In the genomic region with DNA sequence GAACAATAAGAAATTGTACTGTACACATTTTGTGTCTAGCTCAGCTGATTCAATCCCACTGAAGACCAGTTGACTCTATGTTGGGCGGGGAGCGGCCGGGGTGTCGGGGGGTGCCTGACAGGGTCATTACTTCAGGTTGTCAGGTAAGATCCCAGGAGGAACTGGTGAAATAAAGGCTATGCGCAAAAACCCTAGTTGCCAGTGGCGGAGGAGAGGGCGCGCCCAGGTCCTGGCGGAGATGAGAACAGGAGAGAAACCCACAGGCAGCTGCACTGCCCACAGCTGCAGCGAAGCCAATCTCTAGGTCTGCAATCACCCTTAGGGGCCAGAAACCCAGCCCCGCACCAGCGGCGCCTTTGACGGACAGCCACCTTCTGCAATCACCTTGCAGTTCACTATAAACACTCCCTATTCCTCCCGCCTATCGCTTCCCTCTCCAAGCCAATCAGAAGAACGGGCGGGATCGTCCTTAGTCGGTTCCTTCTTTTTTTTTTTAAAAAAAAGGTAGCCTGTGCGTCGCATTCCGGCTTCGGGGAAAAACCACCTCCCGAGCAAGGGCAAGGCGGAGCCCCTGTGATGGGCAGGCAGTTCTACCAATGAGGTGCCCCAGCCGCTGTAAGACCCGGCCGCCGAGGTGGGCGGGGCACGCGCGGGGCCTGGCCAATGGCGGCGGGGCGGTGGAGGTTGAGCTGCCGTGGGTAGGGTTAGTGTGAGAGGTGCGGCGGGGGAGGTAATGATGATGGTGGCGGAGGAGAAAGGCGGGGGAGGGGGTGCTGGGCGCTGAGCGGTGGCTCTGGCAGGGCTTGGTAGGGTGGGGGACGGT, we compare ENCODE assay signal across 1 cellular context.
TF ChIP-seq lines count a peak whose summit lies in the region.

A gene (plus strand): TSS at position 707 of the 823 bp plus-strand sequence. CDS start 1,479 bp downstream, outside the sequence.

TF ChIP-seq in HepG2, 621 proteins besides CTCF, POLR2A, EP300 and RAD21 (continued from another document and continues in another):
- TF ChIP-seq, protein P1, sequence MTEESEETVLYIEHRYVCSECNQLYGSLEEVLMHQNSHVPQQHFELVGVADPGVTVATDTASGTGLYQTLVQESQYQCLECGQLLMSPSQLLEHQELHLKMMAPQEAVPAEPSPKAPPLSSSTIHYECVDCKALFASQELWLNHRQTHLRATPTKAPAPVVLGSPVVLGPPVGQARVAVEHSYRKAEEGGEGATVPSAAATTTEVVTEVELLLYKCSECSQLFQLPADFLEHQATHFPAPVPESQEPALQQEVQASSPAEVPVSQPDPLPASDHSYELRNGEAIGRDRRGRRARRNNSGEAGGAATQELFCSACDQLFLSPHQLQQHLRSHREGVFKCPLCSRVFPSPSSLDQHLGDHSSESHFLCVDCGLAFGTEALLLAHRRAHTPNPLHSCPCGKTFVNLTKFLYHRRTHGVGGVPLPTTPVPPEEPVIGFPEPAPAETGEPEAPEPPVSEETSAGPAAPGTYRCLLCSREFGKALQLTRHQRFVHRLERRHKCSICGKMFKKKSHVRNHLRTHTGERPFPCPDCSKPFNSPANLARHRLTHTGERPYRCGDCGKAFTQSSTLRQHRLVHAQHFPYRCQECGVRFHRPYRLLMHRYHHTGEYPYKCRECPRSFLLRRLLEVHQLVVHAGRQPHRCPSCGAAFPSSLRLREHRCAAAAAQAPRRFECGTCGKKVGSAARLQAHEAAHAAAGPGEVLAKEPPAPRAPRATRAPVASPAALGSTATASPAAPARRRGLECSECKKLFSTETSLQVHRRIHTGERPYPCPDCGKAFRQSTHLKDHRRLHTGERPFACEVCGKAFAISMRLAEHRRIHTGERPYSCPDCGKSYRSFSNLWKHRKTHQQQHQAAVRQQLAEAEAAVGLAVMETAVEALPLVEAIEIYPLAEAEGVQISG (CRISPR knock-in tag; IDR thresholded peaks at IDR 0.05) = peak; percentile 78
- TF ChIP-seq KDM5B (CRISPR knock-in tag; IDR thresholded peaks at IDR 0.05; ENCODE audit: borderline replicate concordance) (peak; percentile 77), SOX13 (IDR thresholded peaks at IDR 0.05) (no peak; the same call in 1 of the 2 replicates), SOX13 (CRISPR knock-in tag; conservative IDR thresholded peaks at IDR 0.05 in 1 of 2, IDR thresholded peaks at IDR 0.05 in 1 of 2) (no peak; a peak in 1 of 4 replicates), KAT2B (IDR thresholded peaks at IDR 0.05; ENCODE audit: borderline replicate concordance, low read depth, low read length) (no peak), RFXANK (CRISPR knock-in tag; IDR thresholded peaks at IDR 0.05) (no peak), ZNF329 (CRISPR knock-in tag; IDR thresholded peaks at IDR 0.05; ENCODE audit: low read depth) (peak; percentile 84; the same call in 1 of the 2 replicates), ZNF577 (CRISPR knock-in tag; IDR thresholded peaks at IDR 0.05; ENCODE audit: borderline replicate concordance, low read depth) (no peak), MEF2D (CRISPR knock-in tag; IDR thresholded peaks at IDR 0.05) (peak; percentile 62; the same call in 1 of the 2 replicates), PPARG (CRISPR knock-in tag; conservative IDR thresholded peaks at IDR 0.05) (0 out of 2 replicates have a peak, but pooled peaks have one; percentile 51), ZNF274 (CRISPR knock-in tag; IDR thresholded peaks at IDR 0.05) (no peak), SP5 (CRISPR knock-in tag; IDR thresholded peaks at IDR 0.05; ENCODE audit: borderline replicate concordance, low read depth) (peak; percentile 70; the same call in 1 of the 2 replicates), CC2D1A (CRISPR knock-in tag; IDR thresholded peaks at IDR 0.05) (no peak), U2AF1 (optimal IDR thresholded peaks at IDR 0.05; ENCODE audit: low read depth, low read length) (peak; percentile 49), ATM (IDR thresholded peaks at IDR 0.05; ENCODE audit: borderline replicate concordance) (no peak), RFX5 (IDR thresholded peaks at IDR 0.05; ENCODE audit: low read depth, low read length) (no peak), MBD4 (IDR thresholded peaks at IDR 0.05; ENCODE audit: borderline replicate concordance, low read length) (no peak), NRL (CRISPR knock-in tag; IDR thresholded peaks at IDR 0.05; ENCODE audit: borderline replicate concordance) (peak; percentile 96; the same call in 1 of the 2 replicates), ZSCAN20 (CRISPR knock-in tag; IDR thresholded peaks at IDR 0.05; ENCODE audit: borderline replicate concordance) (peak; percentile 70; the same call in 1 of the 2 replicates), ZNF773 (CRISPR knock-in tag; IDR thresholded peaks at IDR 0.05; ENCODE audit: borderline replicate concordance) (no peak), MIER3 (CRISPR knock-in tag; IDR thresholded peaks at IDR 0.05; ENCODE audit: borderline replicate concordance) (0 out of 2 replicates have a peak, but pooled peaks have one; percentile 68), CBX2 (IDR thresholded peaks at IDR 0.05; ENCODE audit: low read depth, low read length) (no peak), CBX2 (CRISPR knock-in tag; IDR thresholded peaks at IDR 0.05; ENCODE audit: low read depth) (no peak), ZMYM4 (CRISPR knock-in tag; IDR thresholded peaks at IDR 0.05) (peak; percentile 98), NCOA5 (CRISPR knock-in tag; IDR thresholded peaks at IDR 0.05) (no peak), ZNF570 (CRISPR knock-in tag; IDR thresholded peaks at IDR 0.05; ENCODE audit: borderline replicate concordance) (no peak), ZNF326 (CRISPR knock-in tag; IDR thresholded peaks at IDR 0.05; ENCODE audit: borderline replicate concordance) (no peak), ZNF569 (CRISPR knock-in tag; IDR thresholded peaks at IDR 0.05; ENCODE audit: borderline replicate concordance) (0 out of 2 replicates have a peak, but pooled peaks have one; percentile 72), ZNF232 (CRISPR knock-in tag; IDR thresholded peaks at IDR 0.05; ENCODE audit: borderline replicate concordance) (no peak), ZNF564 (CRISPR knock-in tag; IDR thresholded peaks at IDR 0.05) (no peak), MIXL1 (CRISPR knock-in tag; IDR thresholded peaks at IDR 0.05) (peak; percentile 30), ZBTB42 (CRISPR knock-in tag; IDR thresholded peaks at IDR 0.05) (peak; percentile 80; the same call in 1 of the 2 replicates), SUZ12 (IDR thresholded peaks at IDR 0.05; ENCODE audit: low read depth, low read length) (no peak), MBNL3 (CRISPR knock-in tag; conservative IDR thresholded peaks at IDR 0.05) (no peak), CENPX (CRISPR knock-in tag; IDR thresholded peaks at IDR 0.05) (no peak), PHF21A (CRISPR knock-in tag; IDR thresholded peaks at IDR 0.05) (peak; percentile 97), JUND (CRISPR knock-in tag; IDR thresholded peaks at IDR 0.05) (no peak), ZSCAN29 (CRISPR knock-in tag; conservative IDR thresholded peaks at IDR 0.05) (no peak), ZNF335 (CRISPR knock-in tag; IDR thresholded peaks at IDR 0.05) (no peak; the same call in 1 of the 2 replicates)
- TF ChIP-seq, protein P2, sequence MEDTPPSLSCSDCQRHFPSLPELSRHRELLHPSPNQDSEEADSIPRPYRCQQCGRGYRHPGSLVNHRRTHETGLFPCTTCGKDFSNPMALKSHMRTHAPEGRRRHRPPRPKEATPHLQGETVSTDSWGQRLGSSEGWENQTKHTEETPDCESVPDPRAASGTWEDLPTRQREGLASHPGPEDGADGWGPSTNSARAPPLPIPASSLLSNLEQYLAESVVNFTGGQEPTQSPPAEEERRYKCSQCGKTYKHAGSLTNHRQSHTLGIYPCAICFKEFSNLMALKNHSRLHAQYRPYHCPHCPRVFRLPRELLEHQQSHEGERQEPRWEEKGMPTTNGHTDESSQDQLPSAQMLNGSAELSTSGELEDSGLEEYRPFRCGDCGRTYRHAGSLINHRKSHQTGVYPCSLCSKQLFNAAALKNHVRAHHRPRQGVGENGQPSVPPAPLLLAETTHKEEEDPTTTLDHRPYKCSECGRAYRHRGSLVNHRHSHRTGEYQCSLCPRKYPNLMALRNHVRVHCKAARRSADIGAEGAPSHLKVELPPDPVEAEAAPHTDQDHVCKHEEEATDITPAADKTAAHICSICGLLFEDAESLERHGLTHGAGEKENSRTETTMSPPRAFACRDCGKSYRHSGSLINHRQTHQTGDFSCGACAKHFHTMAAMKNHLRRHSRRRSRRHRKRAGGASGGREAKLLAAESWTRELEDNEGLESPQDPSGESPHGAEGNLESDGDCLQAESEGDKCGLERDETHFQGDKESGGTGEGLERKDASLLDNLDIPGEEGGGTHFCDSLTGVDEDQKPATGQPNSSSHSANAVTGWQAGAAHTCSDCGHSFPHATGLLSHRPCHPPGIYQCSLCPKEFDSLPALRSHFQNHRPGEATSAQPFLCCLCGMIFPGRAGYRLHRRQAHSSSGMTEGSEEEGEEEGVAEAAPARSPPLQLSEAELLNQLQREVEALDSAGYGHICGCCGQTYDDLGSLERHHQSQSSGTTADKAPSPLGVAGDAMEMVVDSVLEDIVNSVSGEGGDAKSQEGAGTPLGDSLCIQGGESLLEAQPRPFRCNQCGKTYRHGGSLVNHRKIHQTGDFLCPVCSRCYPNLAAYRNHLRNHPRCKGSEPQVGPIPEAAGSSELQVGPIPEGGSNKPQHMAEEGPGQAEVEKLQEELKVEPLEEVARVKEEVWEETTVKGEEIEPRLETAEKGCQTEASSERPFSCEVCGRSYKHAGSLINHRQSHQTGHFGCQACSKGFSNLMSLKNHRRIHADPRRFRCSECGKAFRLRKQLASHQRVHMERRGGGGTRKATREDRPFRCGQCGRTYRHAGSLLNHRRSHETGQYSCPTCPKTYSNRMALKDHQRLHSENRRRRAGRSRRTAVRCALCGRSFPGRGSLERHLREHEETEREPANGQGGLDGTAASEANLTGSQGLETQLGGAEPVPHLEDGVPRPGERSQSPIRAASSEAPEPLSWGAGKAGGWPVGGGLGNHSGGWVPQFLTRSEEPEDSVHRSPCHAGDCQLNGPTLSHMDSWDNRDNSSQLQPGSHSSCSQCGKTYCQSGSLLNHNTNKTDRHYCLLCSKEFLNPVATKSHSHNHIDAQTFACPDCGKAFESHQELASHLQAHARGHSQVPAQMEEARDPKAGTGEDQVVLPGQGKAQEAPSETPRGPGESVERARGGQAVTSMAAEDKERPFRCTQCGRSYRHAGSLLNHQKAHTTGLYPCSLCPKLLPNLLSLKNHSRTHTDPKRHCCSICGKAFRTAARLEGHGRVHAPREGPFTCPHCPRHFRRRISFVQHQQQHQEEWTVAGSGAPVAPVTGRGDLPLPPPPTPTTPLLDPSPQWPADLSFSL (CRISPR knock-in tag; IDR thresholded peaks at IDR 0.05) = no peak
- TF ChIP-seq, protein P3, sequence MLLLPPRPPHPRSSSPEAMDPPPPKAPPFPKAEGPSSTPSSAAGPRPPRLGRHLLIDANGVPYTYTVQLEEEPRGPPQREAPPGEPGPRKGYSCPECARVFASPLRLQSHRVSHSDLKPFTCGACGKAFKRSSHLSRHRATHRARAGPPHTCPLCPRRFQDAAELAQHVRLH (CRISPR knock-in tag; IDR thresholded peaks at IDR 0.05; ENCODE audit: borderline replicate concordance, low read depth) = peak; percentile 71; the same call in 1 of the 2 replicates
- TF ChIP-seq, protein P4, sequence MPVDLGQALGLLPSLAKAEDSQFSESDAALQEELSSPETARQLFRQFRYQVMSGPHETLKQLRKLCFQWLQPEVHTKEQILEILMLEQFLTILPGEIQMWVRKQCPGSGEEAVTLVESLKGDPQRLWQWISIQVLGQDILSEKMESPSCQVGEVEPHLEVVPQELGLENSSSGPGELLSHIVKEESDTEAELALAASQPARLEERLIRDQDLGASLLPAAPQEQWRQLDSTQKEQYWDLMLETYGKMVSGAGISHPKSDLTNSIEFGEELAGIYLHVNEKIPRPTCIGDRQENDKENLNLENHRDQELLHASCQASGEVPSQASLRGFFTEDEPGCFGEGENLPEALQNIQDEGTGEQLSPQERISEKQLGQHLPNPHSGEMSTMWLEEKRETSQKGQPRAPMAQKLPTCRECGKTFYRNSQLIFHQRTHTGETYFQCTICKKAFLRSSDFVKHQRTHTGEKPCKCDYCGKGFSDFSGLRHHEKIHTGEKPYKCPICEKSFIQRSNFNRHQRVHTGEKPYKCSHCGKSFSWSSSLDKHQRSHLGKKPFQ (CRISPR knock-in tag; IDR thresholded peaks at IDR 0.05; ENCODE audit: insufficient replicate concordance) = peak; percentile 72
- TF ChIP-seq, protein P5, sequence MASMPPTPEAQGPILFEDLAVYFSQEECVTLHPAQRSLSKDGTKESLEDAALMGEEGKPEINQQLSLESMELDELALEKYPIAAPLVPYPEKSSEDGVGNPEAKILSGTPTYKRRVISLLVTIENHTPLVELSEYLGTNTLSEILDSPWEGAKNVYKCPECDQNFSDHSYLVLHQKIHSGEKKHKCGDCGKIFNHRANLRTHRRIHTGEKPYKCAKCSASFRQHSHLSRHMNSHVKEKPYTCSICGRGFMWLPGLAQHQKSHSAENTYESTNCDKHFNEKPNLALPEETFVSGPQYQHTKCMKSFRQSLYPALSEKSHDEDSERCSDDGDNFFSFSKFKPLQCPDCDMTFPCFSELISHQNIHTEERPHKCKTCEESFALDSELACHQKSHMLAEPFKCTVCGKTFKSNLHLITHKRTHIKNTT (CRISPR knock-in tag; IDR thresholded peaks at IDR 0.05) = no peak
- TF ChIP-seq, protein P6, sequence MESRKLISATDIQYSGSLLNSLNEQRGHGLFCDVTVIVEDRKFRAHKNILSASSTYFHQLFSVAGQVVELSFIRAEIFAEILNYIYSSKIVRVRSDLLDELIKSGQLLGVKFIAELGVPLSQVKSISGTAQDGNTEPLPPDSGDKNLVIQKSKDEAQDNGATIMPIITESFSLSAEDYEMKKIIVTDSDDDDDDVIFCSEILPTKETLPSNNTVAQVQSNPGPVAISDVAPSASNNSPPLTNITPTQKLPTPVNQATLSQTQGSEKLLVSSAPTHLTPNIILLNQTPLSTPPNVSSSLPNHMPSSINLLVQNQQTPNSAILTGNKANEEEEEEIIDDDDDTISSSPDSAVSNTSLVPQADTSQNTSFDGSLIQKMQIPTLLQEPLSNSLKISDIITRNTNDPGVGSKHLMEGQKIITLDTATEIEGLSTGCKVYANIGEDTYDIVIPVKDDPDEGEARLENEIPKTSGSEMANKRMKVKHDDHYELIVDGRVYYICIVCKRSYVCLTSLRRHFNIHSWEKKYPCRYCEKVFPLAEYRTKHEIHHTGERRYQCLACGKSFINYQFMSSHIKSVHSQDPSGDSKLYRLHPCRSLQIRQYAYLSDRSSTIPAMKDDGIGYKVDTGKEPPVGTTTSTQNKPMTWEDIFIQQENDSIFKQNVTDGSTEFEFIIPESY (CRISPR knock-in tag; IDR thresholded peaks at IDR 0.05) = no peak; the same call in 1 of the 2 replicates
- TF ChIP-seq, protein P7, sequence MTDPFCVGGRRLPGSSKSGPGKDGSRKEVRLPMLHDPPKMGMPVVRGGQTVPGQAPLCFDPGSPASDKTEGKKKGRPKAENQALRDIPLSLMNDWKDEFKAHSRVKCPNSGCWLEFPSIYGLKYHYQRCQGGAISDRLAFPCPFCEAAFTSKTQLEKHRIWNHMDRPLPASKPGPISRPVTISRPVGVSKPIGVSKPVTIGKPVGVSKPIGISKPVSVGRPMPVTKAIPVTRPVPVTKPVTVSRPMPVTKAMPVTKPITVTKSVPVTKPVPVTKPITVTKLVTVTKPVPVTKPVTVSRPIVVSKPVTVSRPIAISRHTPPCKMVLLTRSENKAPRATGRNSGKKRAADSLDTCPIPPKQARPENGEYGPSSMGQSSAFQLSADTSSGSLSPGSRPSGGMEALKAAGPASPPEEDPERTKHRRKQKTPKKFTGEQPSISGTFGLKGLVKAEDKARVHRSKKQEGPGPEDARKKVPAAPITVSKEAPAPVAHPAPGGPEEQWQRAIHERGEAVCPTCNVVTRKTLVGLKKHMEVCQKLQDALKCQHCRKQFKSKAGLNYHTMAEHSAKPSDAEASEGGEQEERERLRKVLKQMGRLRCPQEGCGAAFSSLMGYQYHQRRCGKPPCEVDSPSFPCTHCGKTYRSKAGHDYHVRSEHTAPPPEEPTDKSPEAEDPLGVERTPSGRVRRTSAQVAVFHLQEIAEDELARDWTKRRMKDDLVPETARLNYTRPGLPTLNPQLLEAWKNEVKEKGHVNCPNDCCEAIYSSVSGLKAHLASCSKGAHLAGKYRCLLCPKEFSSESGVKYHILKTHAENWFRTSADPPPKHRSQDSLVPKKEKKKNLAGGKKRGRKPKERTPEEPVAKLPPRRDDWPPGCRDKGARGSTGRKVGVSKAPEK (CRISPR knock-in tag; IDR thresholded peaks at IDR 0.05; ENCODE audit: borderline replicate concordance) = no peak
